In genomic region chr16:29852654-29853053, GRCh38 we compare ENCODE assay signal across 14 cellular contexts. TPM values are rescaled to one million over a fixed set of nuclear protein-coding genes. Genes with fewer than 3 reads are reported as not detected.
DNase-seq lines count a peak whose midpoint lies in the region; ATAC-seq and TF ChIP-seq lines count a peak whose summit lies in the region.
"Had no signal": no experiment of that assay in that cellular context is flagged by ENCODE, and none has a peak within 500 bp of the region (broad histone marks: within the 10 kb centered on the region; RNA-seq: fewer than 3 reads in every experiment).

No MANE protein-coding gene starts in this region.

- TF ChIP-seq POLR2A in transverse colon (IDR thresholded peaks at IDR 0.05) (no peak), thyroid gland (IDR thresholded peaks at IDR 0.05) (no peak)

- H3K9me3 ChIP-seq in transverse colon (no peaks in the 10 kb centered on the region), thyroid gland (no peaks in the 10 kb centered on the region)

- H3K27ac ChIP-seq in transverse colon (peak overlapping the region in 3 of 4 donors; percentile 25 to 48 (median 43)), thyroid gland (no peak overlapping the region)
- H3K27ac ChIP-seq: KMS-11, neural progenitor cell had no signal

- no peaks in the 10 kb centered on the region for H3K27me3 ChIP-seq in transverse colon
- H3K27me3 ChIP-seq in thyroid gland, result no peaks in the 10 kb centered on the region
- H3K27me3 ChIP-seq: neural progenitor cell had no signal

- DNase-seq in Right ventricle myocardium inferior (ENCODE audit: missing footprints) (no peak), cardiac septum (ENCODE audit: low spot score) (no peak), Right ventricle myocardium superior (no peak), transverse colon (no peak), thyroid gland (no peak), NCI-H2029 (lab: John Stamatoyannopoulos, UW) (no peak)
- DNase-seq: 8988T; activated CD4-positive, alpha-beta T cell treated with anti-CD3 and anti-CD28 coated beads, Interleukin-2, amount 50 U/mL, for 4 hours; DND-41; effector memory CD8-positive, alpha-beta T cell; stimulated activated CD4-positive, alpha-beta T cell treated with anti-CD3 and anti-CD28 coated beads, Interleukin-4, amount 100 ng/mL, for 1 hour; trophoblast cell had no signal

- H3K4me3 ChIP-seq in transverse colon (no peak overlapping the region), thyroid gland (replicated peaks in 1 of 3) (no peak overlapping the region)
- H3K4me3 ChIP-seq: neural progenitor cell had no signal

- ATAC-seq in Right ventricle myocardium inferior (peak; percentile 49), Right ventricle myocardium superior (ENCODE audit: poor library complexity) (peak; percentile 42)
- ATAC-seq: effector memory CD8-positive, alpha-beta T cell had no signal

- WGBS in transverse colon (ENCODE audit: low coverage in 1 of 2), 2 donors, result 62 to 64% methylated on average over 3 to 7 of the region's 7 CpGs
- WGBS in thyroid gland, 2 donors, result 52 to 55% methylated on average over 7 of the region's 7 CpGs

- TF ChIP-seq EP300 in transverse colon (IDR thresholded peaks at IDR 0.05; ENCODE audit: low read depth), result no peak

- in situ Hi-C loops in transverse colon (cut with MboI; ENCODE audit: low pct_ligation_motif_present in 1 of 4, low pct_unique_long_range_greater_than_20kb in 1 of 4, low sequenced_read_pairs in 3 of 4), result loop anchor here in 2 of 4 donors (25.0 kb wide), 1 partner anchor 160 kb away; the partner anchor contains the start of genes C16orf92 (in 2 of the 2) and DOC2A (in 2 of the 2)

- H3K4me1 ChIP-seq in transverse colon, result no peaks in the 10 kb centered on the region
- peaks cover 0 to 8% of the 10 kb centered on the region in 2 donors for H3K4me1 ChIP-seq in thyroid gland
- H3K4me1 ChIP-seq: neural progenitor cell had no signal

- TF ChIP-seq CTCF in transverse colon (IDR thresholded peaks at IDR 0.05) (no peak), thyroid gland (IDR thresholded peaks at IDR 0.05) (no peak)

- intact Hi-C loops in Right ventricle myocardium inferior (cut with DNase I), result no loop called here
- intact Hi-C loops in cardiac septum (cut with DNase I), result no loop called here
- intact Hi-C loops in Right ventricle myocardium superior (cut with DNase I), result no loop called here
- intact Hi-C loops in transverse colon (cut with DNase I; ENCODE audit: low total_unique reads), result loop anchor here (10.0 kb wide), 1 partner anchor 148 kb away; no protein-coding TSS in a partner anchor
- intact Hi-C loops in thyroid gland (cut with DNase I), result no loop called here

- H3K36me3 ChIP-seq in transverse colon (peaks cover 0 to 3% (median under 1%) of the 10 kb centered on the region in 4 donors), thyroid gland (peaks cover 2% of the 10 kb centered on the region in 2 donors)
- H3K36me3 ChIP-seq: neural progenitor cell had no signal

RNA-seq across cellular contexts. Expression of gene CDIPT, which starts 10.4 kb away (rescaled TPM):
- total RNA-seq in Right ventricle myocardium inferior, result 65.8 TPM
- total RNA-seq in cardiac septum, result 73.8 TPM
- 63.0 TPM for total RNA-seq in Right ventricle myocardium superior
- total RNA-seq in transverse colon, result 100 to 1,000 TPM in 1 of 4 donors, 10 to 100 TPM in 3; 58.5 to 139 (median 94.5) TPM
- total RNA-seq in thyroid gland, result 100 to 1,000 TPM in 2 of 4 donors, 10 to 100 TPM in 2; 79.3 to 122 (median 99.3) TPM

RNA-seq across cellular contexts. Expression of gene MVP, which starts 32.4 kb away (rescaled TPM):
- total RNA-seq in Right ventricle myocardium inferior (51.5 TPM), cardiac septum (60.2 TPM), Right ventricle myocardium superior (45.5 TPM), transverse colon (100 to 1,000 TPM; 483 to 654 (median 553) TPM), thyroid gland (100 to 1,000 TPM in 1 of 4 donors, 10 to 100 TPM in 3; 70.1 to 127 (median 90.6) TPM)

RNA-seq across cellular contexts. Expression of gene PAGR1, which starts 36.7 kb away (rescaled TPM):
- total RNA-seq in Right ventricle myocardium inferior (15.6 TPM), cardiac septum (15.6 TPM), Right ventricle myocardium superior (14.7 TPM), transverse colon (10 to 100 TPM; 28.8 to 47.5 (median 32.3) TPM), thyroid gland (10 to 100 TPM; 38.2 to 75.0 (median 55.2) TPM)

RNA-seq across cellular contexts. Expression of gene PRRT2, which starts 40.7 kb away (rescaled TPM):
- total RNA-seq in Right ventricle myocardium inferior, result 3.2 TPM
- total RNA-seq in cardiac septum, result 2.1 TPM
- 3.3 TPM for total RNA-seq in Right ventricle myocardium superior
- 1 to 10 TPM in 3 of 4 donors, not detected in 1; 1.4 to 6.0 (median 1.9) TPM for total RNA-seq in transverse colon
- total RNA-seq in thyroid gland, result 1 to 10 TPM in 3 of 4 donors, under 1 TPM in 1; 0.89 to 4.0 (median 2.4) TPM

RNA-seq across cellular contexts. Expression of gene MAZ, which starts 46.3 kb away (rescaled TPM):
- total RNA-seq in Right ventricle myocardium inferior (92.0 TPM), cardiac septum (72.4 TPM), Right ventricle myocardium superior (74.0 TPM), transverse colon (100 to 1,000 TPM; 170 to 292 (median 233) TPM), thyroid gland (100 to 1,000 TPM in 2 of 4 donors, 10 to 100 TPM in 2; 80.4 to 132 (median 107) TPM)

Comparison
In these comparisons a context has a peak if more than half of its experiments do, and no peak if none do; other contexts are left out.
1. H3K27ac ChIP-seq: peak in transverse colon (3 of 4); none in thyroid gland (0 of 3).